8 cellular contexts compared by ENCODE assay signal in the genomic region with DNA sequence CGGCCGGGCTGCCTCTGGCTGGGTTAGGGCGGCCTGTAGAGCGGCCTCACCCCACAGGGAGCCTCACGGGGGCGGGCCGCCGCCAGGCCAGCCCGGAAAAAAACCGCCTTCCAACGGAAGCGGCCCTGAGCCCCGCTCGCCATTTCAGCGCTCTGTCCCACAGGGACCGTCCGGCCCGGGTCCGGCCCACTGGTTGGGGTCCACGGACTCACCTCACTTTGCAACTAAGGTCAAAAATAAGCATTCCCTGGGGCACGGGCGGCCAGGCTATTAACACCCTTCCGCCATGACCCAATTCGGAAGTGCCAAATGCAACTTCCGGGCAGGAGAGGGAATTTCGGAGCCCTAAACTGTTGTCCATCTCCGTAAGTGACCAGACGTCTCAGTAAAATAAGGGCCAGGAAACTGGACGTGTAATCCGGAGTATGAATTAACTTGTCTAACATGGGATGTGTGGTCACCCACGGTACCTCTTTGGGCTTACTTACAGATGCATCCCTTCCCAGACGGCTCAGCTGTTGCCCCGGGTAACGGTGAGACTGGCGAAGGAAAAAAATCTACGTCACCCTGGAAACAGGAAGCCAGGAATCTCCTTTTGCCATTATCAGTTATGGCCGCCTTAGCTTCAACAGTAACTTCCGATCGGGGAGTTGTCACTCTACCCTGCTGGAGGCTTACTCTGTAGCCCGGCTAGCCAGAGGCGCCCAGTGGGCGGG. TPM values are rescaled to one million over a fixed set of nuclear protein-coding genes. Genes with fewer than 3 reads are reported as not detected.
A peak's percentile ranks its signal among the peaks of the same experiment; 100 is the strongest.
DNase-seq lines count a peak whose midpoint lies in the region; ATAC-seq, FAIRE-seq and TF ChIP-seq lines count a peak whose summit lies in the region.

A gene with protein sequence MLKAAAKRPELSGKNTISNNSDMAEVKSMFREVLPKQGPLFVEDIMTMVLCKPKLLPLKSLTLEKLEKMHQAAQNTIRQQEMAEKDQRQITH (minus strand): TSS at position 548 of the 716 bp plus-strand sequence. CDS start 1,023 bp downstream, outside the sequence.

- H3K36me3 Mint-ChIP-seq in stimulated activated naive B cell treated with anti-CD40 and anti-IgM and Interleukin-4, amounts not matched to agents 10 μg/mL and 1 μg/mL and 100 μg/mL, for 72 hours = peaks cover 6 to 7% of the 10 kb centered on the region in 2 donors

- peak; percentile 81 for ATAC-seq in GM18511 (IDR thresholded peaks at IDR 0.05; ENCODE audit: unreplicated experiment)
- ATAC-seq in HG02943 (IDR thresholded peaks at IDR 0.05; ENCODE audit: low read depth, unreplicated experiment) = peak; percentile 80
- ATAC-seq in left lobe of liver = peak; percentile 87
- peak; percentile 87 for ATAC-seq in stimulated activated naive B cell treated with anti-CD40 and anti-IgM and Interleukin-4, amounts not matched to agents 10 μg/mL and 1 μg/mL and 100 μg/mL, for 72 hours (replicated peaks)

- peak within 1 kb of the TSS; percentile 98 for H3K27ac Mint-ChIP-seq in stimulated activated naive B cell treated with anti-CD40 and anti-IgM and Interleukin-4, amounts not matched to agents 10 μg/mL and 1 μg/mL and 100 μg/mL, for 72 hours

- DNase-seq in AG09309 (ENCODE audit: low read depth) (peak; percentile 100), NCI-H1930 (lab: John Stamatoyannopoulos, UW) (peak; percentile 96 to 97), dedifferentiated amniotic fluid mesenchymal stem cell (ENCODE audit: extremely low spot score) (peak; percentile 100), left lobe of liver (ENCODE audit: low spot score) (peak; percentile 97)
- peak; percentile 91 for DNase-seq in stimulated activated naive B cell treated with anti-CD40 and anti-IgM and Interleukin-4, amounts not matched to agents 10 μg/mL and 1 μg/mL and 100 μg/mL, for 72 hours

- no peaks in the 10 kb centered on the region for H3K9me3 Mint-ChIP-seq in stimulated activated naive B cell treated with anti-CD40 and anti-IgM and Interleukin-4, amounts not matched to agents 10 μg/mL and 1 μg/mL and 100 μg/mL, for 72 hours

- no peak for TF ChIP-seq CTCF in AG09309 (IDR thresholded peaks at IDR 0.05; ENCODE audit: control insufficient read depth, insufficient read depth, low read depth, low read length, missing control alignments)

- peak within 1 kb of the TSS; percentile 98 to 99 for H3K4me3 Mint-ChIP-seq in stimulated activated naive B cell treated with anti-CD40 and anti-IgM and Interleukin-4, amounts not matched to agents 10 μg/mL and 1 μg/mL and 100 μg/mL, for 72 hours

- FAIRE-seq in TTC549 (lab: Jason Lieb, UNC) = peak; percentile 97

- H3K4me3 ChIP-seq in AG09309 (ENCODE audit: control insufficient read depth, low read depth, low read length) = peak within 1 kb of the TSS; percentile 92

- H3K4me1 Mint-ChIP-seq in stimulated activated naive B cell treated with anti-CD40 and anti-IgM and Interleukin-4, amounts not matched to agents 10 μg/mL and 1 μg/mL and 100 μg/mL, for 72 hours = peaks cover 18 to 35% of the 10 kb centered on the region in 2 donors

- no peaks in the 10 kb centered on the region for H3K27me3 Mint-ChIP-seq in stimulated activated naive B cell treated with anti-CD40 and anti-IgM and Interleukin-4, amounts not matched to agents 10 μg/mL and 1 μg/mL and 100 μg/mL, for 72 hours

RNA-seq across cellular contexts. Expression of the gene that starts here (rescaled TPM):
- total RNA-seq in left lobe of liver = 11.1 TPM

Comparison
In these comparisons a context has a peak if more than half of its experiments do, and no peak if none do; other contexts are left out.
1. Peak in every context shown above with its lines: DNase-seq, ATAC-seq and H3K4me3 ChIP-seq.